ENCODE assay signal across 1 cellular context in the genomic region with DNA sequence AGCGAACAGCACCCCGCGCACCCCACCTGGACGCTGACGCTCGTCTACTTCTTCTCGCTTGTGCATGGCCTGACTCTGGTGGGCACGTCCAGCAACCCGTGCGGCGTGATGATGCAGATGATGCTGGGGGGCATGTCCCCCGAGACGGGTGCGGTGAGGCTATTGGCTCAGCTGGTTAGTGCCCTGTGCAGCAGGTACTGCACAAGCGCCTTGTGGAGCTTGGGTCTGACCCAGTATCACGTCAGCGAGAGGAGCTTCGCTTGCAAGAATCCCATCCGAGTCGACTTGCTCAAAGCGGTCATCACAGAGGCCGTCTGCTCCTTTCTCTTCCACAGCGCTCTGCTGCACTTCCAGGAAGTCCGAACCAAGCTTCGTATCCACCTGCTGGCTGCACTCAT.
TF ChIP-seq lines count a peak whose summit lies in the region.

No MANE protein-coding gene starts in this region.

TF ChIP-seq in IMR-90, 13 proteins besides CTCF, POLR2A, EP300 and RAD21 (continued from another document):
- TF ChIP-seq NFE2L2 (IDR thresholded peaks at IDR 0.05; ENCODE audit: low read depth, low read length) (no peak), RCOR1 (IDR thresholded peaks at IDR 0.05; ENCODE audit: insufficient replicate concordance, low read length) (no peak), MAZ (IDR thresholded peaks at IDR 0.05; ENCODE audit: borderline replicate concordance, low read depth, low read length) (no peak), CEBPB (IDR thresholded peaks at IDR 0.05; ENCODE audit: low read depth, low read length) (no peak), FOS (IDR thresholded peaks at IDR 0.05; ENCODE audit: low read depth, low read length) (no peak)
